Comparison of ENCODE assay signal across 20 cellular contexts in the genomic region with DNA sequence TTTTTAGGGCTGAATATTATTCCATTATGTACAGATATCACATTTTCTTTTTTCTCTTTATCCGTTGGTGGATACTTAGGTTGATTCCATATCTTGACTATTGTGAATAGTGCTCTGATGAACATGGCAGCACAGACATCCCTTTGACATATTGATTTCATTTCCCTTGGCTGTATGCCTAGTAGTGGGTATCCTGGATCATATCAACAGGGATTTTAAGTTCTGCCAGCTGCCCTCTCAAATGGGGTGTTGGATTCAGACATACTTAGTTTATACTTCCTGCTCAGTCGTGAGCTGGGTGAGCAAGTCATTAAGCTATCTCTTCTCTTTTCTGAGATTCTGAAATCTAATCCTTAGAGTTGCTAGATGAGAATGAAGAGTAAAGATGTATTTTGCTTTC.
"Had no signal": no experiment of that assay in that cellular context is flagged by ENCODE, and none has a peak within 500 bp of the region (broad histone marks: within the 10 kb centered on the region; RNA-seq: fewer than 3 reads in every experiment).

No MANE protein-coding gene starts in this region.

- ATAC-seq: natural killer cell; psoas muscle; right cardiac atrium; right lobe of liver; stimulated activated effector memory CD8-positive, alpha-beta T cell treated with anti-CD3 and anti-CD28 coated beads, Interleukin-12 subunit alpha, Interleukin-12 subunit beta, amount 100 ng/mL, for 72 hours; stimulated activated naive B cell treated with anti-CD40 and anti-IgM and Interleukin-4, amounts not matched to agents 10 μg/mL and 1 μg/mL and 100 μg/mL, for 72 hours had no signal

- DNase-seq: natural killer cell; occipital lobe; ovary; posterior cingulate gyrus; psoas muscle; right cardiac atrium; right lobe of liver; sigmoid colon; small intestine; stimulated activated CD4-positive, alpha-beta T cell treated with anti-CD3 and anti-CD28 coated beads, Interleukin-15, amount 100 ng/mL, for 24 hours; stimulated activated CD4-positive, alpha-beta T cell treated with anti-CD3 and anti-CD28 coated beads, Interleukin-2, amount 100 ng/mL, for 24 hours; stimulated activated CD4-positive, alpha-beta T cell treated with anti-CD3 and anti-CD28 coated beads, Interleukin-2, amount 100 ng/mL, for 48 hours; stimulated activated CD4-positive, alpha-beta T cell treated with anti-CD3 and anti-CD28 coated beads, Interleukin-4, amount 100 ng/mL, for 24 hours; stimulated activated naive B cell treated with anti-CD40 and anti-IgM and Interleukin-4, amounts not matched to agents 10 μg/mL and 1 μg/mL and 100 μg/mL, for 72 hours; stimulated activated naive CD4-positive, alpha-beta T cell treated with Interleukin-2 at 50 U/mL for 16 hours; stomach; thyroid gland; trophoblast cell; upper lobe of left lung had no signal
